Comparison of ENCODE assay signal across 16 cellular contexts in genomic region chr12:93825926-93826599, GRCh38.
DNase-seq lines count a peak whose midpoint lies in the region; ATAC-seq and TF ChIP-seq lines count a peak whose summit lies in the region.
"Had no signal": no experiment of that assay in that cellular context is flagged by ENCODE, and none has a peak within 500 bp of the region (broad histone marks: within the 10 kb centered on the region; RNA-seq: fewer than 3 reads in every experiment).

No MANE protein-coding gene starts in this region.

- H3K36me3 Mint-ChIP-seq in osteocyte (ENCODE audit: unreplicated experiment) = no peaks in the 10 kb centered on the region
- no peaks in the 10 kb centered on the region for H3K36me3 Mint-ChIP-seq in natural killer cell treated with Interleukin-12 subunit alpha and Interleukin-12 subunit beta and Interleukin-15 and Interleukin-18, amount 100 ng/mL, for 72 hours
- H3K36me3 Mint-ChIP-seq: natural killer cell had no signal

- no peaks in the 10 kb centered on the region for H3K36me3 ChIP-seq in MG63

- POLR2A ChIA-PET in AG04449 (lab: Yijun Ruan, JAX) = no interaction called here

- H3K27me3 Mint-ChIP-seq in osteocyte (ENCODE audit: unreplicated experiment) = no peaks in the 10 kb centered on the region
- no peaks in the 10 kb centered on the region for H3K27me3 Mint-ChIP-seq in natural killer cell treated with Interleukin-12 subunit alpha and Interleukin-12 subunit beta and Interleukin-15 and Interleukin-18, amount 100 ng/mL, for 72 hours

- no peaks in the 10 kb centered on the region for H3K27me3 ChIP-seq in MG63

- H3K27ac Mint-ChIP-seq in osteocyte (ENCODE audit: unreplicated experiment) = no peak overlapping the region
- H3K27ac Mint-ChIP-seq in natural killer cell treated with Interleukin-12 subunit alpha and Interleukin-12 subunit beta and Interleukin-15 and Interleukin-18, amount 100 ng/mL, for 72 hours = no peak overlapping the region
- H3K27ac Mint-ChIP-seq: natural killer cell had no signal

- peaks cover 25% of the 10 kb centered on the region for H3K4me1 Mint-ChIP-seq in osteocyte (ENCODE audit: unreplicated experiment)
- H3K4me1 Mint-ChIP-seq in natural killer cell treated with Interleukin-12 subunit alpha and Interleukin-12 subunit beta and Interleukin-15 and Interleukin-18, amount 100 ng/mL, for 72 hours (ENCODE audit: low read depth in 2 of 2) = peaks cover 4 to 5% of the 10 kb centered on the region in 2 donors

- H3K4me3 Mint-ChIP-seq in osteocyte (ENCODE audit: unreplicated experiment) = peak overlapping the region; percentile 44
- H3K4me3 Mint-ChIP-seq in natural killer cell treated with Interleukin-12 subunit alpha and Interleukin-12 subunit beta and Interleukin-15 and Interleukin-18, amount 100 ng/mL, for 72 hours = no peak overlapping the region
- H3K4me3 Mint-ChIP-seq: natural killer cell had no signal

- DNase-seq in AG04449 (ENCODE audit: low read depth, low spot score) (peak; percentile 31), NCI-H69 (lab: John Stamatoyannopoulos, UW) (peak; percentile 16), foreskin melanocyte (peak; percentile 67), osteocyte (ENCODE audit: extremely low spot score, unreplicated experiment) (no peak), HuH-7 (ENCODE audit: low spot score) (no peak), MG63 (no peak)
- DNase-seq in natural killer cell treated with Interleukin-12 subunit alpha and Interleukin-12 subunit beta and Interleukin-15 and Interleukin-18, amount 100 ng/mL, for 72 hours (ENCODE audit: low spot score) = no peak
- DNase-seq: activated naive CD4-positive, alpha-beta T cell; kidney; MM.1S; natural killer cell; NCI-H226; small intestine; T1000 had no signal

- no peaks in the 10 kb centered on the region for H3K9me3 Mint-ChIP-seq in osteocyte (ENCODE audit: unreplicated experiment)
- no peaks in the 10 kb centered on the region for H3K9me3 Mint-ChIP-seq in natural killer cell treated with Interleukin-12 subunit alpha and Interleukin-12 subunit beta and Interleukin-15 and Interleukin-18, amount 100 ng/mL, for 72 hours
- H3K9me3 Mint-ChIP-seq: natural killer cell had no signal

- TF ChIP-seq CTCF in AG04449 (IDR thresholded peaks at IDR 0.05; ENCODE audit: insufficient read depth, low read length, missing control alignments) = no peak
- no peak for TF ChIP-seq CTCF in osteocyte (IDR thresholded peaks at IDR 0.05)

- no peak for ATAC-seq in natural killer cell treated with Interleukin-12 subunit alpha and Interleukin-12 subunit beta and Interleukin-15 and Interleukin-18, amount 100 ng/mL, for 72 hours
- no peak for ATAC-seq in HG03097 (IDR thresholded peaks at IDR 0.05; ENCODE audit: low FRiP score, unreplicated experiment)
- ATAC-seq: GM12878, natural killer cell had no signal

- H3K4me3 ChIP-seq in AG04449 (ENCODE audit: low read depth, low read length) (no peak overlapping the region), MG63 (no peak overlapping the region)
- H3K4me3 ChIP-seq: GM12878 had no signal

- CTCF ChIA-PET in AG04449 (lab: Yijun Ruan, JAX) = interaction anchor here (0.9 to 4.6 kb wide), 4 partner anchors 60 to 323 kb away, joined by 3 to 21 read pairs (median 5); no protein-coding TSS in a partner anchor

- no peaks in the 10 kb centered on the region for H3K9me3 ChIP-seq in MG63

Comparison
In these comparisons a context has a peak if more than half of its experiments do, and no peak if none do; other contexts are left out.
1. DNase-seq: peak in AG04449 (single experiment), NCI-H69 (single experiment) and foreskin melanocyte (single experiment); none in osteocyte (single experiment), HuH-7 (single experiment), natural killer cell treated with Interleukin-12 subunit alpha and Interleukin-12 subunit beta and Interleukin-15 and Interleukin-18, amount 100 ng/mL, for 72 hours (single experiment) and MG63 (single experiment).